Comparison of ENCODE assay signal across 13 cellular contexts in the genomic region with DNA sequence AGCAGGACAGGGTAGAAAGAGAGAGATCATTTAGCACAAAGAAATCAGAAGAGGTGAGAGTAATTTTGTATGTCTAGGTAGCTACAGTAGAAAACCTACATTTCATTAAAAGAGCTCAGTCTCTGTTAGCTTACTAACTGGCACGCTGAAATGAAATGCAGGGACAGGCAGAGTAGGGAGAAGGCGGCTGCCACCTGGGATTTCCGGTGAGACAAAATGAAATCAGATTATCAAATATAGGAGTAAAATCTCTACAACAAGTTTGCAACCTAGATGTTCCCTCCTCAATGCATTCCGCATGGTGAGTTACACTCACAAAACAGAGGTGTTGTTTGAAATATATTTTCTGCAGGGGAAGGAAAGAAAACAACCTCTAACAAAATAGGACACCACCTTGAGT. TPM values are rescaled to one million over a fixed set of nuclear protein-coding genes. Genes with fewer than 3 reads are reported as not detected.
DNase-seq lines count a peak whose midpoint lies in the region; ATAC-seq and TF ChIP-seq lines count a peak whose summit lies in the region.
"Had no signal": no experiment of that assay in that cellular context is flagged by ENCODE, and none has a peak within 500 bp of the region (broad histone marks: within the 10 kb centered on the region; RNA-seq: fewer than 3 reads in every experiment).

No MANE protein-coding gene starts in this region.

- H3K9ac ChIP-seq in PC-3 (ENCODE audit: low read length) = no peak overlapping the region

- no peaks in the 10 kb centered on the region for H3F3A ChIP-seq in PC-3 (ENCODE audit: low read length, unreplicated experiment)

- H3K4me1 ChIP-seq in PC-3 (ENCODE audit: insufficient read depth, low read length) (no peaks in the 10 kb centered on the region), prostate gland (replicated peaks) (peaks cover 1% of the 10 kb centered on the region), mucosa of descending colon (ENCODE audit: low read depth) (peaks cover 13% of the 10 kb centered on the region)
- H3K4me1 ChIP-seq: SJSA1 had no signal

- no TSS peak for BruUV-seq in PC-3 (replicated peaks; lab: Mats Ljungman, UMichigan)

- H4K20me1 ChIP-seq in PC-3 (ENCODE audit: low read length) = no peaks in the 10 kb centered on the region

- H3K4me2 ChIP-seq in PC-3 (ENCODE audit: low read length) = no peak overlapping the region

- no peaks in the 10 kb centered on the region for H3K9me3 ChIP-seq in CD4-positive, alpha-beta T cell (ENCODE audit: control insufficient read depth, low read length)
- H3K9me3 ChIP-seq in PC-3 (ENCODE audit: low read length) (no peaks in the 10 kb centered on the region), prostate gland (no peaks in the 10 kb centered on the region), mucosa of descending colon (no peaks in the 10 kb centered on the region)
- H3K9me3 ChIP-seq: SJSA1 had no signal

- peaks cover 55% of the 10 kb centered on the region for H3K36me3 Mint-ChIP-seq in activated CD4-positive, alpha-beta T cell treated with anti-CD3 and anti-CD28 coated beads, Interleukin-2, amount 10 ng/mL, durations not matched to agents 24 days and 14 days (ENCODE audit: low read depth)
- peaks cover 93% of the 10 kb centered on the region for H3K36me3 Mint-ChIP-seq in CD4-positive, alpha-beta T cell (ENCODE audit: low read depth)
- H3K36me3 Mint-ChIP-seq in T-helper 1 cell treated with Interleukin-12 subunit alpha and Interleukin-12 subunit beta and Interleukin-4 antibody, amounts not matched to agents 30 μg/mL and 1 μg/mL, for 36 hours (ENCODE audit: low read depth) = peaks cover 66% of the 10 kb centered on the region
- peaks cover 35% of the 10 kb centered on the region for H3K36me3 Mint-ChIP-seq in memory B cell

- no peak overlapping the region for H2AFZ ChIP-seq in PC-3 (ENCODE audit: low read length)

- peaks cover 5% of the 10 kb centered on the region; the same call in 1 of the 2 replicates for H3K36me3 ChIP-seq in PC-3 (ENCODE audit: low read depth, low read length)
- H3K36me3 ChIP-seq in prostate gland = no peaks in the 10 kb centered on the region
- H3K36me3 ChIP-seq in mucosa of descending colon (ENCODE audit: low read depth) = peaks cover 6% of the 10 kb centered on the region

- H3K27me3 ChIP-seq in CD4-positive, alpha-beta T cell (ENCODE audit: control insufficient read depth, insufficient read depth, low read length) = no peaks in the 10 kb centered on the region
- H3K27me3 ChIP-seq in PC-3 (ENCODE audit: low read length) (no peaks in the 10 kb centered on the region), prostate gland (replicated peaks; ENCODE audit: insufficient read depth) (no peaks in the 10 kb centered on the region)
- H3K27me3 ChIP-seq: SJSA1 had no signal

- H3K4me3 ChIP-seq in PC-3 (ENCODE audit: low read length) (no peak overlapping the region), prostate gland (no peak overlapping the region), mucosa of descending colon (no peak overlapping the region)
- H3K4me3 ChIP-seq: SJSA1 had no signal

- no peak for DNase-seq in activated CD4-positive, alpha-beta T cell treated with anti-CD3 and anti-CD28 coated beads, Interleukin-2, amount 10 ng/mL, durations not matched to agents 24 days and 14 days
- no peak for DNase-seq in activated CD4-positive, alpha-beta T cell treated with anti-CD3 and anti-CD28 coated beads for 1 hour
- no peak for DNase-seq in CD4-positive, alpha-beta T cell
- DNase-seq in memory B cell (ENCODE audit: low spot score in 2 of 2) (no peak), PC-3 (no peak), prostate gland (ENCODE audit: low spot score) (no peak), mucosa of descending colon (no peak)
- DNase-seq: COR-L47, foreskin fibroblast, NCI-H1694, NCI-H345 had no signal

- POLR2A ChIA-PET in CD4-positive, alpha-beta T cell (lab: Charles Lee) = interaction anchor here (1.1 to 1.4 kb wide), 2 partner anchors 17 to 52 kb away, joined by 3 to 5 read pairs; no protein-coding TSS in a partner anchor
- POLR2A ChIA-PET in PC-3 (lab: Charles Lee; ENCODE audit: unreplicated experiment) = no interaction called here

- no peak for TF ChIP-seq POLR2A in prostate gland (IDR thresholded peaks at IDR 0.05)

- no peaks in the 10 kb centered on the region for H3K79me2 ChIP-seq in PC-3 (ENCODE audit: low read length)

- no peak overlapping the region for H3K27ac ChIP-seq in CD4-positive, alpha-beta T cell (ENCODE audit: low read depth, low read length)
- H3K27ac ChIP-seq in PC-3 (ENCODE audit: low read length) = no peak overlapping the region
- H3K27ac ChIP-seq in prostate gland = no peak overlapping the region
- H3K27ac ChIP-seq: SJSA1 had no signal

- H3K4me1 Mint-ChIP-seq in activated CD4-positive, alpha-beta T cell treated with anti-CD3 and anti-CD28 coated beads, Interleukin-2, amount 10 ng/mL, durations not matched to agents 24 days and 14 days = peaks cover 48% of the 10 kb centered on the region
- peaks cover 68% of the 10 kb centered on the region for H3K4me1 Mint-ChIP-seq in CD4-positive, alpha-beta T cell (ENCODE audit: low read depth)
- H3K4me1 Mint-ChIP-seq in T-helper 1 cell treated with Interleukin-12 subunit alpha and Interleukin-12 subunit beta and Interleukin-4 antibody, amounts not matched to agents 30 μg/mL and 1 μg/mL, for 36 hours (ENCODE audit: low read depth) = peaks cover 70% of the 10 kb centered on the region
- H3K4me1 Mint-ChIP-seq in memory B cell = peaks cover 78% of the 10 kb centered on the region

- no peak for ATAC-seq in CD4-positive, alpha-beta T cell (ENCODE audit: poor library complexity)
- ATAC-seq in memory B cell (ENCODE audit: low read depth) (no peak), PC-3 (no peak), mucosa of descending colon (no peak)

- TF ChIP-seq CTCF in CD4-positive, alpha-beta T cell (IDR thresholded peaks at IDR 0.05) = no peak
- TF ChIP-seq CTCF in PC-3 (conservative IDR thresholded peaks at IDR 0.05; ENCODE audit: low read depth, low read length) (no peak), prostate gland (IDR thresholded peaks at IDR 0.05) (no peak), mucosa of descending colon (IDR thresholded peaks at IDR 0.05) (no peak)

- intact Hi-C loops in activated CD4-positive, alpha-beta T cell treated with anti-CD3 and anti-CD28 coated beads, Interleukin-2, amount 10 ng/mL, durations not matched to agents 24 days and 14 days (cut with micrococcal nuclease) = loop anchor here (2.0 to 5.0 kb wide), 3 partner anchors 54 to 209 kb away; no protein-coding TSS in a partner anchor
- intact Hi-C loops in CD4-positive, alpha-beta T cell (cut with DNase I, micrococcal nuclease) = loop anchor here (2.0 to 5.0 kb wide), 2 partner anchors 16 to 79 kb away; no protein-coding TSS in a partner anchor
- intact Hi-C loops in PC-3 (cut with micrococcal nuclease) (no loop called here), prostate gland (cut with DNase I) (no loop called here), mucosa of descending colon (cut with DNase I, micrococcal nuclease) (no loop called here)

- H3K9me2 ChIP-seq in PC-3 (replicated peaks; ENCODE audit: low read length) = no peaks in the 10 kb centered on the region

- no peaks in the 10 kb centered on the region for H3K9me3 Mint-ChIP-seq in activated CD4-positive, alpha-beta T cell treated with anti-CD3 and anti-CD28 coated beads, Interleukin-2, amount 10 ng/mL, durations not matched to agents 24 days and 14 days
- H3K9me3 Mint-ChIP-seq in CD4-positive, alpha-beta T cell = no peaks in the 10 kb centered on the region
- H3K9me3 Mint-ChIP-seq in T-helper 1 cell treated with Interleukin-12 subunit alpha and Interleukin-12 subunit beta and Interleukin-4 antibody, amounts not matched to agents 30 μg/mL and 1 μg/mL, for 36 hours = no peaks in the 10 kb centered on the region
- H3K9me3 Mint-ChIP-seq in memory B cell = no peaks in the 10 kb centered on the region

- no peaks in the 10 kb centered on the region for H3K27me3 Mint-ChIP-seq in activated CD4-positive, alpha-beta T cell treated with anti-CD3 and anti-CD28 coated beads, Interleukin-2, amount 10 ng/mL, durations not matched to agents 24 days and 14 days
- no peaks in the 10 kb centered on the region for H3K27me3 Mint-ChIP-seq in CD4-positive, alpha-beta T cell
- H3K27me3 Mint-ChIP-seq in T-helper 1 cell treated with Interleukin-12 subunit alpha and Interleukin-12 subunit beta and Interleukin-4 antibody, amounts not matched to agents 30 μg/mL and 1 μg/mL, for 36 hours (ENCODE audit: low read depth) = no peaks in the 10 kb centered on the region
- no peaks in the 10 kb centered on the region for H3K27me3 Mint-ChIP-seq in memory B cell

- H3K27ac Mint-ChIP-seq in activated CD4-positive, alpha-beta T cell treated with anti-CD3 and anti-CD28 coated beads, Interleukin-2, amount 10 ng/mL, durations not matched to agents 24 days and 14 days = peak overlapping the region; percentile 56
- peak overlapping the region; percentile 67 for H3K27ac Mint-ChIP-seq in CD4-positive, alpha-beta T cell
- H3K27ac Mint-ChIP-seq in T-helper 1 cell treated with Interleukin-12 subunit alpha and Interleukin-12 subunit beta and Interleukin-4 antibody, amounts not matched to agents 30 μg/mL and 1 μg/mL, for 36 hours = peak overlapping the region; percentile 74
- peak overlapping the region; percentile 90 for H3K27ac Mint-ChIP-seq in memory B cell

- CTCF ChIA-PET in CD4-positive, alpha-beta T cell (lab: Charles Lee) = no interaction called here
- CTCF ChIA-PET in PC-3 (lab: Charles Lee) = no interaction called here

- 83% methylated on average over 4 of the region's 4 CpGs for WGBS in prostate gland

- H3K4me3 Mint-ChIP-seq in activated CD4-positive, alpha-beta T cell treated with anti-CD3 and anti-CD28 coated beads, Interleukin-2, amount 10 ng/mL, durations not matched to agents 24 days and 14 days = peak overlapping the region; percentile 5
- H3K4me3 Mint-ChIP-seq in CD4-positive, alpha-beta T cell = peak overlapping the region; percentile 35
- peak overlapping the region; percentile 45 for H3K4me3 Mint-ChIP-seq in T-helper 1 cell treated with Interleukin-12 subunit alpha and Interleukin-12 subunit beta and Interleukin-4 antibody, amounts not matched to agents 30 μg/mL and 1 μg/mL, for 36 hours
- H3K4me3 Mint-ChIP-seq in memory B cell = peak overlapping the region; percentile 85

RNA-seq across cellular contexts. Expression of a gene that starts 55.9 kb away (rescaled TPM):
- total RNA-seq in activated CD4-positive, alpha-beta T cell treated with anti-CD3 and anti-CD28 coated beads, Interleukin-2, amount 10 ng/mL, durations not matched to agents 24 days and 14 days = 87.4 and 90.6 TPM in 2 replicates
- total RNA-seq in CD4-positive, alpha-beta T cell = 10 to 100 TPM; 49.6 to 53.1 TPM
- total RNA-seq in PC-3 (2014; rRNA removed) (60.2 and 64.8 TPM in 2 replicates), prostate gland (10 to 100 TPM; 29.4 to 46.6 TPM), mucosa of descending colon (10 to 100 TPM; 57.8 to 83.5 (median 75.2) TPM)

Comparison
In these comparisons a context has a peak if more than half of its experiments do, and no peak if none do; other contexts are left out.
1. H3K4me3 Mint-ChIP-seq: peak in every context shown above with its lines; median percentile 85 in memory B cell; 45 in T-helper 1 cell treated with Interleukin-12 subunit alpha and Interleukin-12 subunit beta and Interleukin-4 antibody, amounts not matched to agents 30 μg/mL and 1 μg/mL, for 36 hours; 35 in CD4-positive, alpha-beta T cell; 5 in activated CD4-positive, alpha-beta T cell treated with anti-CD3 and anti-CD28 coated beads, Interleukin-2, amount 10 ng/mL, durations not matched to agents 24 days and 14 days.
2. intact Hi-C loops: an anchor here in activated CD4-positive, alpha-beta T cell treated with anti-CD3 and anti-CD28 coated beads, Interleukin-2, amount 10 ng/mL, durations not matched to agents 24 days and 14 days (2.0 to 5.0 kb wide) and CD4-positive, alpha-beta T cell (2.0 to 5.0 kb wide); none called in PC-3, prostate gland and mucosa of descending colon.